ENCODE assay signal across 11 cellular contexts in genomic region chr22:19265779-19266178, GRCh38.
"Had no signal": no experiment of that assay in that cellular context is flagged by ENCODE, and none has a peak within 500 bp of the region (broad histone marks: within the 10 kb centered on the region; RNA-seq: fewer than 3 reads in every experiment).

No MANE protein-coding gene starts in this region.

- ATAC-seq: GM23338, HCT116 had no signal

- H3K27ac ChIP-seq: GM23248 had no signal

- H3K4me2 ChIP-seq: GM23338 had no signal

- H3K9ac ChIP-seq: GM23248 had no signal

- H3K4me3 ChIP-seq: GM23248, GM23338, HAP-1 had no signal

- H2AFZ ChIP-seq: GM23248, GM23338 had no signal

- FAIRE-seq: H1, H54 had no signal

- H3K36me3 ChIP-seq: HAP-1 had no signal

- DNase-seq: GM23248, GOT3, H7, H9, HCEC 1CT, HFFc6 had no signal

- H3K4me1 ChIP-seq: HAP-1 had no signal
